In genomic region chr1:118136511-118136937, GRCh38 we compare ENCODE assay signal across 8 cellular contexts. TPM values are rescaled to one million over a fixed set of nuclear protein-coding genes. Genes with fewer than 3 reads are reported as not detected.
DNase-seq lines count a peak whose midpoint lies in the region; ATAC-seq and TF ChIP-seq lines count a peak whose summit lies in the region.

No MANE protein-coding gene starts in this region.

- H3K27me3 ChIP-seq in breast epithelium = no peaks in the 10 kb centered on the region
- H3K27me3 ChIP-seq in osteoblast (ENCODE audit: insufficient read depth, low read length) = no peaks in the 10 kb centered on the region

- H3K36me3 ChIP-seq in breast epithelium (no peaks in the 10 kb centered on the region), osteoblast (ENCODE audit: insufficient read depth, low read length) (no peaks in the 10 kb centered on the region)

- CTCF ChIA-PET in MCF 10A (lab: Yijun Ruan, JAX) = interaction anchor here (0.5 to 1.5 kb wide), 2 partner anchors 165 to 1339 kb away, joined by 3 read pairs; no protein-coding TSS in a partner anchor

- H4K20me1 ChIP-seq in osteoblast (ENCODE audit: insufficient read depth, low read length) = no peaks in the 10 kb centered on the region

- POLR2A ChIA-PET in MCF 10A (lab: Yijun Ruan, JAX) = interaction anchor here (0.6 kb wide), 1 partner anchor 8 kb away, joined by 3 read pairs; no protein-coding TSS in a partner anchor

- TF ChIP-seq POLR2A in breast epithelium (IDR thresholded peaks at IDR 0.05) = no peak

- intact Hi-C loops in MCF 10A (cut with micrococcal nuclease) (no loop called here), breast epithelium (cut with DNase I; ENCODE audit: low total_unique reads) (no loop called here)

- H3K9me3 Mint-ChIP-seq in MCF 10A (ENCODE audit: unreplicated experiment) = no peaks in the 10 kb centered on the region
- H3K9me3 Mint-ChIP-seq in activated T-cell treated with anti-CD3 and anti-CD28 coated beads, Interleukin-2, amount 50 U/mL, for 4 hours = no peaks in the 10 kb centered on the region

- H3K27ac ChIP-seq in breast epithelium (no peak overlapping the region), osteoblast (ENCODE audit: low read depth, low read length) (peak overlapping the region; percentile 84)

- no TSS peak for BruUV-seq in MCF 10A (replicated peaks; lab: Mats Ljungman, UMichigan)

- H3K9me3 ChIP-seq in breast epithelium = no peaks in the 10 kb centered on the region
- no peaks in the 10 kb centered on the region for H3K9me3 ChIP-seq in osteoblast (ENCODE audit: low read depth, low read length)

- H3K79me2 ChIP-seq in osteoblast (ENCODE audit: insufficient read depth, low read length) = no peaks in the 10 kb centered on the region

- H3K4me1 Mint-ChIP-seq in MCF 10A (ENCODE audit: insufficient read depth, unreplicated experiment) = peaks cover 6% of the 10 kb centered on the region
- H3K4me1 Mint-ChIP-seq in activated T-cell treated with anti-CD3 and anti-CD28 coated beads, Interleukin-2, amount 50 U/mL, for 4 hours (ENCODE audit: low read depth) = peaks cover 2% of the 10 kb centered on the region

- TF ChIP-seq CTCF in MCF 10A (IDR thresholded peaks at IDR 0.05; ENCODE audit: unreplicated experiment) (no peak), breast epithelium (IDR thresholded peaks at IDR 0.05) (no peak), osteoblast (IDR thresholded peaks at IDR 0.05; ENCODE audit: extremely low read depth, low read depth, low read length) (no peak)

- H3K4me2 ChIP-seq in osteoblast (ENCODE audit: insufficient read depth, low read length) = peak overlapping the region; percentile 87

- H3K27ac Mint-ChIP-seq in MCF 10A (ENCODE audit: low read depth, unreplicated experiment) = peak overlapping the region; percentile 44

- H3K4me3 Mint-ChIP-seq in MCF 10A (ENCODE audit: unreplicated experiment) = no peak overlapping the region
- H3K4me3 Mint-ChIP-seq in activated T-cell treated with anti-CD3 and anti-CD28 coated beads, Interleukin-2, amount 50 U/mL, for 4 hours = no peak overlapping the region

- peak; percentile 75 for DNase-seq in MCF 10A (ENCODE audit: unreplicated experiment)
- DNase-seq in breast epithelium (ENCODE audit: low spot score in 2 of 2) = no peak
- DNase-seq in activated T-cell treated with anti-CD3 and anti-CD28 coated beads, Interleukin-2, amount 50 U/mL, for 4 hours = no peak
- DNase-seq in osteoblast (ENCODE audit: insufficient read length, low spot score, missing footprints) = peak; percentile 87
- no peak for DNase-seq in HUDEP-2 (lab: John Stamatoyannopoulos, UW; ENCODE audit: unreplicated experiment in 76 of 76)
- no peak for DNase-seq in T1000 (lab: John Stamatoyannopoulos, UW)
- no peak for DNase-seq in LoVo (ENCODE audit: low spot score)

- H3K4me3 ChIP-seq in breast epithelium (no peak overlapping the region), osteoblast (ENCODE audit: insufficient read depth, low read length) (peak overlapping the region; percentile 58)

- peaks cover 0 to 4% of the 10 kb centered on the region in 2 donors for H3K4me1 ChIP-seq in breast epithelium
- H3K4me1 ChIP-seq in osteoblast (ENCODE audit: insufficient read depth, low read length) = peaks cover 29% of the 10 kb centered on the region

- ATAC-seq in HG02973 (IDR thresholded peaks at IDR 0.05; ENCODE audit: unreplicated experiment) = peak; percentile 100
- ATAC-seq in activated T-cell treated with anti-CD3 and anti-CD28 coated beads, Interleukin-2, amount 50 U/mL, for 4 hours = peak; percentile 55 to 62

- peak overlapping the region; percentile 60 for H2AFZ ChIP-seq in osteoblast (ENCODE audit: low read length)

- peaks cover 7% of the 10 kb centered on the region for H3K36me3 Mint-ChIP-seq in MCF 10A (ENCODE audit: insufficient read depth, unreplicated experiment)
- H3K36me3 Mint-ChIP-seq in activated T-cell treated with anti-CD3 and anti-CD28 coated beads, Interleukin-2, amount 50 U/mL, for 4 hours (ENCODE audit: insufficient read depth) = no peaks in the 10 kb centered on the region

- no peaks in the 10 kb centered on the region for H3K27me3 Mint-ChIP-seq in MCF 10A (ENCODE audit: insufficient read depth, unreplicated experiment)
- peaks cover 8% of the 10 kb centered on the region for H3K27me3 Mint-ChIP-seq in activated T-cell treated with anti-CD3 and anti-CD28 coated beads, Interleukin-2, amount 50 U/mL, for 4 hours (ENCODE audit: low read depth)

RNA-seq across cellular contexts. Expression of gene SPAG17, which starts 48.5 kb away (rescaled TPM):
- total RNA-seq in MCF 10A (2022) = not detected in 2 replicates
- 1 to 10 TPM; 1.3 to 6.9 (median 5.9) TPM for total RNA-seq in breast epithelium
- not detected for total RNA-seq in activated T-cell treated with anti-CD3 and anti-CD28 coated beads, Interleukin-2, amount 50 U/mL, for 4 hours
- total RNA-seq in osteoblast = 0.59 and 3.3 TPM in 2 replicates

Comparison
In these comparisons a context has a peak if more than half of its experiments do, and no peak if none do; other contexts are left out.
1. DNase-seq: peak in MCF 10A (single experiment) and osteoblast (single experiment); none in breast epithelium (0 of 2), activated T-cell treated with anti-CD3 and anti-CD28 coated beads, Interleukin-2, amount 50 U/mL, for 4 hours (single experiment), HUDEP-2 (0 of 76), T1000 (single experiment) and LoVo (single experiment).